Comparison of ENCODE assay signal across 1 cellular context in the genomic region with DNA sequence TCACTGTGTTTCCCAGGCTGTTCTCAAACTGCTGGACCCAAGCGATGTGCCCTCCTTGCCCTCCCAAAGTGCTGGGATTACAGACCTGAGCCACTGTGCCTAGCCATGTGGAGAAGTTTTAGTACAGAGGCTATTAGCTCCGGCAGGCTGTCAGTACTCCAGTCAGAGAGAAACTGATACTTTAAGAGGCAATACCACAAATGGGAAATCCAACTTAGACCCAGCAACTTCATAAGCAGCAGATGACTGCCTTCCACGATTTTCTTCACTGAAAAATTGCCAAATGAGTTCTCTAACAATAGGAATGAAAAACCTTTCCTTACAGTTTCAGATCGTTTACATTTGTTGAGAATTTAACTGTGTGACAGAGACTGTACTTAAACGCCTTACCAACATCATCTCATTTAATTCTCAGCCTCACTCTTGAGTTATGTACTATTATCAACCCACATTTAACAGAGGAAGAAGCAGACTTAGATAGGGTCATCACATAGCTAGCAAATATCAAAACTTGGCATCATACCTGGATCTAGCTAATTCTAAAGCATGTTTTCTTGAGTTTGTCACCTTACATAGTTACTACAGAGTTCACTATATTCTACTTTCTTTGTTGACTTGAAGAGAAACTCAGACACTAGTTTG.
TF ChIP-seq lines count a peak whose summit lies in the region.

No MANE protein-coding gene starts in this region.

TF ChIP-seq in WTC11, 78 proteins besides CTCF, POLR2A, EP300 and RAD21 (continued from another document):
- no peak for TF ChIP-seq NFYB (CRISPR knock-in tag; conservative IDR thresholded peaks at IDR 0.05; ENCODE audit: low read depth)
- no peak for TF ChIP-seq PRRX2 (CRISPR knock-in tag; IDR thresholded peaks at IDR 0.05)
